Comparison of ENCODE assay signal across 2 cellular contexts in genomic region chr6:157380458-157380778, GRCh38.
TF ChIP-seq lines count a peak whose summit lies in the region.

No MANE protein-coding gene starts in this region.

TF ChIP-seq in HCT116, 20 proteins besides CTCF, POLR2A, EP300 and RAD21:
- 0 out of 2 replicates have a peak, but pooled peaks have one; percentile 44 for TF ChIP-seq ZFX (IDR thresholded peaks at IDR 0.05)
- TF ChIP-seq JUND (IDR thresholded peaks at IDR 0.05) = no peak
- no peak for TF ChIP-seq EZH2 (IDR thresholded peaks at IDR 0.05)
- TF ChIP-seq ELF1 (IDR thresholded peaks at IDR 0.05; ENCODE audit: borderline replicate concordance, low read depth) = no peak
- TF ChIP-seq MAX (IDR thresholded peaks at IDR 0.05) = no peak

TF ChIP-seq in endothelial cell of umbilical vein, 7 proteins besides CTCF, POLR2A, EP300 and RAD21:
- no peak for TF ChIP-seq GATA2 (IDR thresholded peaks at IDR 0.05; ENCODE audit: insufficient read depth, insufficient read length, low read depth, low read length)
- TF ChIP-seq JUN (IDR thresholded peaks at IDR 0.05; ENCODE audit: borderline replicate concordance, insufficient read depth, insufficient read length, low read depth) = no peak
- TF ChIP-seq MAX (IDR thresholded peaks at IDR 0.05; ENCODE audit: insufficient read depth, insufficient read length) = no peak
- TF ChIP-seq POLR2AphosphoS5 (IDR thresholded peaks at IDR 0.05; ENCODE audit: insufficient read depth, low read depth, low read length) = no peak
- no peak for TF ChIP-seq MYC (IDR thresholded peaks at IDR 0.05; ENCODE audit: low read depth, low read length)
- no peak for TF ChIP-seq FOS (IDR thresholded peaks at IDR 0.05; ENCODE audit: borderline replicate concordance, insufficient read depth, low read length)
- TF ChIP-seq EZH2 (IDR thresholded peaks at IDR 0.05; ENCODE audit: borderline replicate concordance, low read depth, low read length, severe bottlenecking) = no peak
